In the genomic region with DNA sequence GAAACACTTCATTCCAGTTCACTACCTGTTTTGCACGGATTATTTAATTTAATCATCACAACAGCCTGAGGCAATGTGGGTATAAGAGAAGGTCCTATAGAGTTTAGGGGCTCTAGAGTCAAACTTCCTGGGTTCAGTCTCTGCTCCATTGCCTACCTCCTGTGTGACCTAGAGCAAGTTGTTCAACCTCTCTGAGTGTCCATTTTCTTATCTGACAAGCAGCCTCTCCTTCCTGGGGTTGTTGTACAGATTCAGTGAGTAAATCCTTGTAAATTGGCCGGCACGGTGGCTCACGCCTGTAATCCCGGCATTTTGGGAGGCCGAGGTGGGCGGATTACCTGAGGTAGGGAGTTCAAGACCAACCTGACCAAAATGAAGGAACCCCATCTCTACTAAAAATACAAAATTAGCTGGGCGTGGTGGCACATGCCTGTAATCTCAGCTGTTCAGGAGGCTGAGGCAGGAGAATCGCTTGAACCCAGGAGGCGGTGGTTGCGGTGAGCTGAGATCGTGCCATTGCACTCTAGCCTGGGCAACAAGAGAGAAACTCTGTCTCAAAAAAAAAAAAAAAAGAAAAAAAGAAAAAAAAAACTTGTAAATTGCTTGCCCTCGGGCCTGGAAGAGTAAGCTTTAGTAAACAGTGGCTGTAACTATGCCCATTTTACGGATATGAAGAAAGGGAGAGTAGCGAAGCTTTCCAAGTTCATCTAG, we compare ENCODE assay signal across 1 cellular context. TPM values are rescaled to one million over a fixed set of nuclear protein-coding genes. Genes with fewer than 3 reads are reported as not detected.
"Had no signal": no experiment of that assay in that cellular context is flagged by ENCODE, and none has a peak within 500 bp of the region (broad histone marks: within the 10 kb centered on the region; RNA-seq: fewer than 3 reads in every experiment).

No MANE protein-coding gene starts in this region.

RNA-seq across cellular contexts. Expression of gene SNAI1, which starts 15.9 kb away (rescaled TPM):
- total RNA-seq: LHCN-M2 had no signal
